Comparison of ENCODE assay signal across 8 cellular contexts in genomic region chr6:6699741-6700367, GRCh38.
A peak's percentile ranks its signal among the peaks of the same experiment; 100 is the strongest.
DNase-seq lines count a peak whose midpoint lies in the region; ATAC-seq and TF ChIP-seq lines count a peak whose summit lies in the region.

No MANE protein-coding gene starts in this region.

- H3K4me3 ChIP-seq in choroid plexus epithelial cell (ENCODE audit: low read depth, low read length) = no peak overlapping the region
- H3K4me3 ChIP-seq in lower lobe of right lung = no peak overlapping the region
- H3K4me3 ChIP-seq in upper lobe of right lung = no peak overlapping the region

- H3K27ac ChIP-seq in lower lobe of right lung = peak overlapping the region; percentile 64
- peak overlapping the region; percentile 55 for H3K27ac ChIP-seq in upper lobe of right lung

- no peaks in the 10 kb centered on the region for H3K9me3 ChIP-seq in lower lobe of right lung
- H3K9me3 ChIP-seq in upper lobe of right lung = no peaks in the 10 kb centered on the region

- peak; percentile 70 for DNase-seq in H4 (ENCODE audit: low spot score)
- peak; percentile 88 for DNase-seq in NCI-H2227 (lab: John Stamatoyannopoulos, UW; ENCODE audit: unreplicated experiment)
- peak; percentile 95 for DNase-seq in choroid plexus epithelial cell (ENCODE audit: low read depth)
- DNase-seq in lower lobe of right lung = peak; percentile 77
- DNase-seq in upper lobe of right lung = no peak
- DNase-seq in effector CD4-positive, alpha-beta T cell = no peak

- H3K27me3 ChIP-seq in lower lobe of right lung (ENCODE audit: low read depth) (no peaks in the 10 kb centered on the region), upper lobe of right lung (no peaks in the 10 kb centered on the region)

- ATAC-seq in lower lobe of right lung (peak; percentile 86 to 90), upper lobe of right lung (peak; percentile 82), GM18870 (IDR thresholded peaks at IDR 0.05; ENCODE audit: unreplicated experiment) (no peak), HG02852 (IDR thresholded peaks at IDR 0.05; ENCODE audit: unreplicated experiment) (no peak)

- H3K4me1 ChIP-seq in lower lobe of right lung (peaks cover 41% of the 10 kb centered on the region), upper lobe of right lung (peaks cover 28% of the 10 kb centered on the region)

- H3K36me3 ChIP-seq in lower lobe of right lung (no peaks in the 10 kb centered on the region), upper lobe of right lung (no peaks in the 10 kb centered on the region)

- TF ChIP-seq CTCF in choroid plexus epithelial cell (conservative IDR thresholded peaks at IDR 0.05; ENCODE audit: low read depth, low read length) = peak; percentile 7
- TF ChIP-seq CTCF in lower lobe of right lung (IDR thresholded peaks at IDR 0.05) = no peak
- TF ChIP-seq CTCF in upper lobe of right lung (IDR thresholded peaks at IDR 0.05) = no peak

- intact Hi-C loops in lower lobe of right lung (cut with DNase I) = no loop called here
- intact Hi-C loops in upper lobe of right lung (cut with DNase I) = no loop called here

Comparison
In these comparisons a context has a peak if more than half of its experiments do, and no peak if none do; other contexts are left out.
1. DNase-seq: peak in H4 (single experiment), NCI-H2227 (single experiment), choroid plexus epithelial cell (single experiment) and lower lobe of right lung (single experiment); none in upper lobe of right lung (single experiment) and effector CD4-positive, alpha-beta T cell (single experiment).
2. ATAC-seq: peak in lower lobe of right lung (2 of 2) and upper lobe of right lung (single experiment); none in GM18870 (single experiment) and HG02852 (single experiment).